In genomic region chr17:29293890-29294579, GRCh38 we compare ENCODE assay signal across 8 cellular contexts.
DNase-seq lines count a peak whose midpoint lies in the region; ATAC-seq and TF ChIP-seq lines count a peak whose summit lies in the region.

NUFIP2 (minus strand) TSS chr17:29294148; CDS start chr17:29294059, 89 bp downstream.

- 0 out of 2 replicates have a peak, but pooled peaks cover 1% of the 10 kb centered on the region for H3K36me3 ChIP-seq in GM06990 (ENCODE audit: control insufficient read depth, insufficient read depth, low read length)

- peak within 1 kb of the TSS; percentile 100 for H3K27ac Mint-ChIP-seq in activated naive CD4-positive, alpha-beta T cell treated with anti-CD3 and anti-CD28 coated beads, Interleukin-2, amount 50 U/mL, for 24 hours

- H3K27me3 ChIP-seq in GM06990 (replicated peaks; ENCODE audit: control insufficient read depth, insufficient read depth, low read length) = no peaks in the 10 kb centered on the region

- H3K4me1 Mint-ChIP-seq in activated naive CD4-positive, alpha-beta T cell treated with anti-CD3 and anti-CD28 coated beads, Interleukin-2, amount 50 U/mL, for 24 hours = peaks cover 40% of the 10 kb centered on the region

- TF ChIP-seq CTCF in GM06990 (IDR thresholded peaks at IDR 0.05; ENCODE audit: insufficient read depth, low read length, poor library complexity, severe bottlenecking) = no peak

- peaks cover 14% of the 10 kb centered on the region for H3K36me3 Mint-ChIP-seq in activated naive CD4-positive, alpha-beta T cell treated with anti-CD3 and anti-CD28 coated beads, Interleukin-2, amount 50 U/mL, for 24 hours

- peak within 1 kb of the TSS; percentile 100 for H3K4me3 Mint-ChIP-seq in activated naive CD4-positive, alpha-beta T cell treated with anti-CD3 and anti-CD28 coated beads, Interleukin-2, amount 50 U/mL, for 24 hours

- no peaks in the 10 kb centered on the region for H3K9me3 Mint-ChIP-seq in activated naive CD4-positive, alpha-beta T cell treated with anti-CD3 and anti-CD28 coated beads, Interleukin-2, amount 50 U/mL, for 24 hours

- no peaks in the 10 kb centered on the region for H3K27me3 Mint-ChIP-seq in activated naive CD4-positive, alpha-beta T cell treated with anti-CD3 and anti-CD28 coated beads, Interleukin-2, amount 50 U/mL, for 24 hours

- H3K4me3 ChIP-seq in GM06990 (replicated peaks; ENCODE audit: low read depth, low read length) = peak within 1 kb of the TSS; percentile 99

- ATAC-seq in HG02588 (IDR thresholded peaks at IDR 0.05; ENCODE audit: unreplicated experiment) (peak; percentile 71), SK-N-SH treated with all-trans-retinoic acid at 6 μM for 48 hours (peak; percentile 97)

- DNase-seq in GM06990 (ENCODE audit: extremely low read depth, insufficient read length) (peak; percentile 98), NCI-H1092 (lab: John Stamatoyannopoulos, UW) (peak; percentile 99), germinal center (ENCODE audit: low spot score) (peak; percentile 97), non-pigmented ciliary epithelial cell (ENCODE audit: low read depth) (peak; percentile 89), superior temporal gyrus (ENCODE audit: extremely low spot score) (peak; percentile 99)

TF ChIP-seq in SK-N-SH treated with all-trans-retinoic acid at 6 μM for 48 hours, 23 proteins besides CTCF, POLR2A, EP300 and RAD21:
- TF ChIP-seq CSRNP3 (CRISPR knock-in tag; IDR thresholded peaks at IDR 0.05) (no peak), ZNF70 (CRISPR knock-in tag; IDR thresholded peaks at IDR 0.05) (no peak), ISL1 (CRISPR knock-in tag; IDR thresholded peaks at IDR 0.05) (no peak), GLIS3 (CRISPR knock-in tag; IDR thresholded peaks at IDR 0.05) (no peak), PATZ1 (CRISPR knock-in tag; IDR thresholded peaks at IDR 0.05; ENCODE audit: borderline replicate concordance) (no peak), TOX (CRISPR knock-in tag; IDR thresholded peaks at IDR 0.05; ENCODE audit: borderline replicate concordance) (no peak), TCF4 (CRISPR knock-in tag; IDR thresholded peaks at IDR 0.05; ENCODE audit: borderline replicate concordance) (no peak), CREB5 (CRISPR knock-in tag; IDR thresholded peaks at IDR 0.05; ENCODE audit: low read depth) (no peak), TSHZ2 (CRISPR knock-in tag; IDR thresholded peaks at IDR 0.05) (no peak), ZFP3 (CRISPR knock-in tag; IDR thresholded peaks at IDR 0.05) (no peak), ZFP30 (CRISPR knock-in tag; IDR thresholded peaks at IDR 0.05) (no peak), ARNTL (CRISPR knock-in tag; IDR thresholded peaks at IDR 0.05; ENCODE audit: borderline replicate concordance, low read depth) (no peak), RARB (CRISPR knock-in tag; IDR thresholded peaks at IDR 0.05) (no peak)

Comparison
In these comparisons a context has a peak if more than half of its experiments do, and no peak if none do; other contexts are left out.
1. Peak in every context shown above with its lines: DNase-seq, ATAC-seq and H3K4me3 ChIP-seq.